ENCODE assay signal across 8 cellular contexts in genomic region chr14:63510538-63510937, GRCh38. TPM values are rescaled to one million over a fixed set of nuclear protein-coding genes. Genes with fewer than 3 reads are reported as not detected.
DNase-seq lines count a peak whose midpoint lies in the region; ATAC-seq, FAIRE-seq and TF ChIP-seq lines count a peak whose summit lies in the region.

No MANE protein-coding gene starts in this region.

- DNase-seq in GM10266 (ENCODE audit: extremely low spot score) (peak; percentile 36), GM12878 (ENCODE audit: low read depth, low spot score) (peak; percentile 66), HUDEP-2 (lab: John Stamatoyannopoulos, UW; ENCODE audit: unreplicated experiment in 76 of 76) (no peak), DMS53 (lab: John Stamatoyannopoulos, UW) (no peak), progenitor cell of endocrine pancreas (ENCODE audit: low spot score, unreplicated experiment) (no peak)

- no peak overlapping the region for H3K4me3 ChIP-seq in GM12878

- H3K27ac ChIP-seq in GM12878 (ENCODE audit: control insufficient read depth, insufficient read depth) = peak overlapping the region; percentile 5

- SMC1A ChIA-PET in GM12878 (lab: Charles Lee; ENCODE audit: uncharacterized antibody, unreplicated experiment) = interaction anchor here (1.3 to 4.4 kb wide), 9 partner anchors 18 to 53 kb away, joined by 3 to 23 read pairs (median 7); partner anchors contain the start of gene PPP2R5E

- H2AFZ ChIP-seq in GM12878 (ENCODE audit: control insufficient read depth, low read depth, low read length) = no peak overlapping the region

- TF ChIP-seq CTCF in GM10266 (IDR thresholded peaks at IDR 0.05; ENCODE audit: control insufficient read depth, insufficient read depth, low read depth, missing control alignments) = no peak
- TF ChIP-seq CTCF in GM12878 (IDR thresholded peaks at IDR 0.05 in 2 of 3, conservative IDR thresholded peaks at IDR 0.05 in 1 of 3; ENCODE audit: control insufficient read depth in 2 of 3, extremely low read depth in 1 of 3, insufficient read depth in 1 of 3, low read depth in 3 of 3, low read length in 3 of 3) = no peak
- no peak for TF ChIP-seq CTCF in progenitor cell of endocrine pancreas (IDR thresholded peaks at IDR 0.05; ENCODE audit: unreplicated experiment)

- no peaks in the 10 kb centered on the region; the same call in 2 of the 3 replicates for H3K9me3 ChIP-seq in GM12878 (replicated peaks; ENCODE audit: control insufficient read depth, insufficient read depth, low read length)

- FAIRE-seq in GM12878 (lab: Jason Lieb, UNC) = peak; percentile 82

- no peak overlapping the region for H3K4me3 Mint-ChIP-seq in progenitor cell of endocrine pancreas (ENCODE audit: low read depth)

- intact Hi-C loops in GM12878 (cut with micrococcal nuclease; ENCODE audit: unreplicated experiment) = no loop called here

- CTCF ChIA-PET in GM12878 (lab: Yijun Ruan, JAX) = interaction anchor here (0.5 to 4.1 kb wide), 6 partner anchors 9 to 197 kb away, joined by 3 to 15 read pairs (median 4); no protein-coding TSS in a partner anchor

- no peaks in the 10 kb centered on the region for H3K27me3 ChIP-seq in GM12878 (replicated peaks in 1 of 2; ENCODE audit: control insufficient read depth in 2 of 2, insufficient read depth in 2 of 2, low read length in 1 of 2)

- POLR2A ChIA-PET in GM12878 (lab: Charles Lee) = interaction anchor here (1.0 to 1.1 kb wide), 2 partner anchors 17 to 38 kb away, joined by 4 to 7 read pairs; no protein-coding TSS in a partner anchor

- WGBS in GM12878 (ENCODE audit: insufficient coverage, insufficient replicate concordance, low lambda C conversion rate, missing lambda C conversion rate) = 2% methylated on average over 5 of the region's 5 CpGs

- no peak overlapping the region for H3K9ac ChIP-seq in GM12878 (ENCODE audit: control insufficient read depth, insufficient read depth, low read length)

- no peak for TF ChIP-seq RAD21 in GM12878 (IDR thresholded peaks at IDR 0.05; ENCODE audit: insufficient read depth, low read depth, low read length)

- no peak for TF ChIP-seq EP300 in GM12878 (IDR thresholded peaks at IDR 0.05; ENCODE audit: borderline replicate concordance in 1 of 2, control insufficient read depth in 1 of 2, low read depth in 2 of 2, low read length in 2 of 2)

- H3K79me2 ChIP-seq in GM12878 (ENCODE audit: control insufficient read depth, insufficient read depth, low read length) = peaks cover 80% of the 10 kb centered on the region

- in situ Hi-C loops in GM12878 (cut with MboI) = no loop called here

- peaks cover 6% of the 10 kb centered on the region for H3K36me3 Mint-ChIP-seq in progenitor cell of endocrine pancreas (ENCODE audit: insufficient read depth)

- H3K27me3 Mint-ChIP-seq in progenitor cell of endocrine pancreas = no peaks in the 10 kb centered on the region

- H3K27ac Mint-ChIP-seq in progenitor cell of endocrine pancreas = no peak overlapping the region

- RAD21 ChIA-PET in GM12878 (lab: Charles Lee; ENCODE audit: unreplicated experiment) = interaction anchor here (0.6 to 1.9 kb wide), 4 partner anchors 17 to 116 kb away, joined by 3 to 4 read pairs (median 3); no protein-coding TSS in a partner anchor

- ATAC-seq in GM21423 (IDR thresholded peaks at IDR 0.05; ENCODE audit: unreplicated experiment) = peak; percentile 89
- ATAC-seq in HG03457 (IDR thresholded peaks at IDR 0.05; ENCODE audit: unreplicated experiment) = peak; percentile 88
- ATAC-seq in GM12878 = peak; percentile 86
- no peak for ATAC-seq in HG03469 (IDR thresholded peaks at IDR 0.05; ENCODE audit: unreplicated experiment)

- BruUV-seq in GM12878 (replicated peaks; lab: Mats Ljungman, UMichigan) = no TSS peak

- peaks cover 14% of the 10 kb centered on the region for H3K4me1 ChIP-seq in GM12878 (ENCODE audit: control insufficient read depth, insufficient read depth, low read length)

- no peaks in the 10 kb centered on the region for H4K20me1 ChIP-seq in GM12878 (ENCODE audit: control insufficient read depth, insufficient read depth)

- peak overlapping the region; percentile 28 for H3K4me2 ChIP-seq in GM12878 (ENCODE audit: control insufficient read depth, insufficient read depth)

- H3K36me3 ChIP-seq in GM12878 (ENCODE audit: control insufficient read depth in 2 of 2, insufficient read depth in 2 of 2, low read length in 1 of 2) = peaks cover 0 to 1% of the 10 kb centered on the region in 2 experiments; a peak in 1 of 4 replicates

- TF ChIP-seq POLR2A in GM12878 (IDR thresholded peaks at IDR 0.05; ENCODE audit: low read depth, low read length) = no peak

- H3K4me1 Mint-ChIP-seq in progenitor cell of endocrine pancreas (ENCODE audit: low read depth) = peaks cover 15% of the 10 kb centered on the region

- no peaks in the 10 kb centered on the region for H3K9me3 Mint-ChIP-seq in progenitor cell of endocrine pancreas (ENCODE audit: low read depth)

TF ChIP-seq in GM12878, 131 proteins besides CTCF, POLR2A, EP300 and RAD21 (continues in another document):
- TF ChIP-seq NFYA (IDR thresholded peaks at IDR 0.05; ENCODE audit: borderline replicate concordance, low read depth, low read length) = no peak
- peak; percentile 54; the same call in 1 of the 3 replicates for TF ChIP-seq POU2F2 (IDR thresholded peaks at IDR 0.05; ENCODE audit: borderline replicate concordance, low read depth, low read length)
- TF ChIP-seq MYB (IDR thresholded peaks at IDR 0.05; ENCODE audit: borderline replicate concordance, low read depth, low read length) = no peak
- TF ChIP-seq RUNX3 (IDR thresholded peaks at IDR 0.05; ENCODE audit: low read length) = peak; percentile 94
- TF ChIP-seq MTA2 (IDR thresholded peaks at IDR 0.05; ENCODE audit: low read depth) = peak; percentile 14; the same call in 1 of the 2 replicates
- peak; percentile 70 for TF ChIP-seq CREB1 (IDR thresholded peaks at IDR 0.05; ENCODE audit: low read depth)
- no peak for TF ChIP-seq ATF3 (IDR thresholded peaks at IDR 0.05; ENCODE audit: borderline replicate concordance, extremely low read depth, low read depth, low read length)
- no peak for TF ChIP-seq CHD2 (IDR thresholded peaks at IDR 0.05; ENCODE audit: borderline replicate concordance, low read depth, low read length)
- TF ChIP-seq, protein P1, sequence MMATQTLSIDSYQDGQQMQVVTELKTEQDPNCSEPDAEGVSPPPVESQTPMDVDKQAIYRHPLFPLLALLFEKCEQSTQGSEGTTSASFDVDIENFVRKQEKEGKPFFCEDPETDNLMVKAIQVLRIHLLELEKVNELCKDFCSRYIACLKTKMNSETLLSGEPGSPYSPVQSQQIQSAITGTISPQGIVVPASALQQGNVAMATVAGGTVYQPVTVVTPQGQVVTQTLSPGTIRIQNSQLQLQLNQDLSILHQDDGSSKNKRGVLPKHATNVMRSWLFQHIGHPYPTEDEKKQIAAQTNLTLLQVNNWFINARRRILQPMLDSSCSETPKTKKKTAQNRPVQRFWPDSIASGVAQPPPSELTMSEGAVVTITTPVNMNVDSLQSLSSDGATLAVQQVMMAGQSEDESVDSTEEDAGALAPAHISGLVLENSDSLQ (IDR thresholded peaks at IDR 0.05) = peak; percentile 24; the same call in 1 of the 2 replicates
- 0 out of 2 replicates have a peak, but pooled peaks have one; percentile 62 for TF ChIP-seq ATF7 (IDR thresholded peaks at IDR 0.05; ENCODE audit: low read depth)
- no peak for TF ChIP-seq HSF1 (IDR thresholded peaks at IDR 0.05; ENCODE audit: low read depth, low read length)

RNA-seq across cellular contexts. Expression of gene PPP2R5E, which starts 32.6 kb away (rescaled TPM):
- total RNA-seq in GM12878 (2013; cell fraction: nucleolus; rRNA removed) = 48.3 and 49.2 TPM in 2 replicates
- total RNA-seq in GM12878 (2014; rRNA removed) (11.4 and 13.4 TPM in 2 replicates), GM12878 (2014; rRNA removed; fragmentation: Illumina TruSeq; extraction: Trizol) (25.5 and 26.4 TPM in 2 replicates), GM12878 (2021) (51.3 and 56.2 TPM in 2 replicates), progenitor cell of endocrine pancreas (55.3 and 56.7 TPM in 2 replicates)
- polyA plus RNA-seq in GM12878 (2011; ENCODE audit: low read depth) = 8.1 TPM
- polyA plus RNA-seq in GM12878 (2011; rRNA removed) (19.0 and 32.9 TPM in 2 replicates), GM12878 (2014; fragmentation: Illumina TruSeq; extraction: Trizol) (29.4 and 39.7 TPM in 2 replicates), GM12878 (2014; fragmentation: Nextera tagmentation; extraction: Ambion mirVana) (10 to 100 TPM; 13.1 to 13.3 TPM), GM12878 (2014; rRNA removed) (11.7 and 12.7 TPM in 2 replicates), GM12878 (2016; fragmentation: Nextera tagmentation; extraction: Ambion mirVana) (10 to 100 TPM; 43.3 TPM)
- 6.2 and 8.1 TPM in 2 replicates for polyA plus RNA-seq in GM12878 (2011; cell fraction: cytosol; rRNA removed)
- polyA plus RNA-seq in GM12878 (2011; cell fraction: nucleus; rRNA removed) = 8.8 and 10.2 TPM in 2 replicates
- 15.6 and 21.9 TPM in 2 replicates for polyA plus RNA-seq in GM12878 (2012)
- 21.2 and 29.3 TPM in 2 replicates for polyA minus RNA-seq in GM12878 (2011; rRNA and poly(A)+ RNA removed)
- polyA minus RNA-seq in GM12878 (2011; cell fraction: cytosol; rRNA and poly(A)+ RNA removed) = 18.0 and 20.7 TPM in 2 replicates
- polyA minus RNA-seq in GM12878 (2011; cell fraction: nucleus; rRNA and poly(A)+ RNA removed) = 13.1 and 27.4 TPM in 2 replicates

Comparison
In these comparisons a context has a peak if more than half of its experiments do, and no peak if none do; other contexts are left out.
1. DNase-seq: peak in GM10266 (single experiment) and GM12878 (single experiment); none in HUDEP-2 (0 of 76), DMS53 (single experiment) and progenitor cell of endocrine pancreas (single experiment).